Comparison of ENCODE assay signal across 24 cellular contexts in the genomic region with DNA sequence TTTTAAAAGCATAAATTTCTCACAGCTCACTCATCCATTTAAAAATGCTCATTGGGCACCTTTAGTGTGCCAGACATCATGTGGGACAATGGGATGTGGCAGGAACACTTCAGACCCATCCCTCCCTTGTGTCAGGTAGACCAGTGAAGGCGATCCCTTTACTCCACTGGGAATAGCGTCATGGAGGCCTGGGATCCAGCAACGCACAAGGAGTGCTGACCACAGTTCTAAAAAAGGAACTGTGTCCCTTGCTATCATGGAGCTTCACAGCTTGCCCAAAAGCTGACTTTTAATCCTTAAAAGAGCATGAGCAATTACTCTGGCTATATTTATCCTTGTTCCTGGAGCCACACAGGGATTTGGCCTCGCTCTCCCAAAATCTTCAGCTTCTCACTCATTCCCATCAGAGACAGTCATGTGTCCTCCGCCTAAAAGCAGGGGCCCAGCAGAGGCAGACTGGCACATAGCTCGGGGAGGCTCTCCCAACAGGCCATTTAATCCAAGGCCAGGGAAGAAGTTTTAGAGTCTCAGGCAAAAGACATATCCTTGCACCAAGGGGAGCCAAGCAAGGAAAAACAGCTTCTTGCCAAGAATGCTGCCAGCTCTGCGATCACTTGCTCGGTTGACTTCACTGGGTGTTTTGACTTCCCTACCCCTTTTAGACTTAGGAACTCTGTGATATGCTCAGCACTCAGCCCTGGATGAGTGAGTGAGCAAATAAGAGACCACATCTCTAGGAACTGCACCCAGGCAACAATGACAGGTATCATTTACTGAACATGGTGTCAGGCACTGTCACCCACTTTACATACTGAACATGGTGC. TPM values are rescaled to one million over a fixed set of nuclear protein-coding genes. Genes with fewer than 3 reads are reported as not detected.
A peak's percentile ranks its signal among the peaks of the same experiment; 100 is the strongest.
DNase-seq lines count a peak whose midpoint lies in the region; ATAC-seq and TF ChIP-seq lines count a peak whose summit lies in the region.
"Had no signal": no experiment of that assay in that cellular context is flagged by ENCODE, and none has a peak within 500 bp of the region (broad histone marks: within the 10 kb centered on the region; RNA-seq: fewer than 3 reads in every experiment).

No MANE protein-coding gene starts in this region.

- H3K79me1 ChIP-seq in IMR-90 (ENCODE audit: low read depth in 1 of 2, low read length in 2 of 2): peaks cover 5 to 24% of the 10 kb centered on the region in 2 experiments; a peak in 3 of 4 replicates

- TF ChIP-seq POLR2A in IMR-90 (IDR thresholded peaks at IDR 0.05; ENCODE audit: low read depth, low read length): no peak
- no peak for TF ChIP-seq POLR2A in esophagus muscularis mucosa (IDR thresholded peaks at IDR 0.05; ENCODE audit: low read depth)

- DNase-seq in IMR-90 (no peak), esophagus muscularis mucosa (ENCODE audit: extremely low spot score) (no peak), medulla oblongata (ENCODE audit: extremely low spot score) (peak; percentile 37), thoracic aorta (ENCODE audit: low spot score) (no peak), Karpas-422 (no peak), NCI-H2171 (lab: John Stamatoyannopoulos, UW) (no peak), smooth muscle cell (lab: John Stamatoyannopoulos, UW; ENCODE audit: unreplicated experiment) (no peak)
- DNase-seq: ACHN; activated CD4-positive, alpha-beta T cell treated with anti-CD3 and anti-CD28 coated beads, Interleukin-2, amount 50 U/mL, for 1 hour; CD4-positive, CD25-positive, alpha-beta regulatory T cell; cerebellar nuclear complex; effector CD4-positive, alpha-beta T cell; foreskin fibroblast; immature natural killer cell; naive thymus-derived CD8-positive, alpha-beta T cell; NCI-H1417; NCI-H446 treated with DMSO at 0.1 percent for 48 hours; ovary; right lobe of liver; stimulated activated CD4-positive, alpha-beta T cell treated with anti-CD3 and anti-CD28 coated beads, Interleukin-15, amount 100 ng/mL, for 24 hours had no signal

- H2AFZ ChIP-seq in IMR-90 (replicated peaks; ENCODE audit: low read length, poor library complexity) (no peak overlapping the region), Karpas-422 (ENCODE audit: low read length) (no peak overlapping the region), smooth muscle cell (ENCODE audit: low read depth) (no peak overlapping the region)
- H2AFZ ChIP-seq: hepatocyte had no signal

- no peak for TF ChIP-seq EP300 in esophagus muscularis mucosa (IDR thresholded peaks at IDR 0.05)

- no peaks in the 10 kb centered on the region for H3K36me3 ChIP-seq in IMR-90 (ENCODE audit: control insufficient read depth, insufficient read depth, low read length)
- H3K36me3 ChIP-seq in esophagus muscularis mucosa: no peaks in the 10 kb centered on the region
- no peaks in the 10 kb centered on the region for H3K36me3 ChIP-seq in thoracic aorta
- no peaks in the 10 kb centered on the region for H3K36me3 ChIP-seq in Karpas-422 (ENCODE audit: insufficient read depth, low read length)
- no peaks in the 10 kb centered on the region for H3K36me3 ChIP-seq in smooth muscle cell (ENCODE audit: low read depth)
- H3K36me3 ChIP-seq: ovary, right lobe of liver had no signal

- no peak overlapping the region for H4K8ac ChIP-seq in IMR-90 (ENCODE audit: low read depth in 2 of 2, low read length in 2 of 2)

- H3K4ac ChIP-seq in IMR-90 (ENCODE audit: low read depth, low read length): peak overlapping the region; percentile 34

- dilution Hi-C loops in IMR-90 (cut with HindIII; ENCODE audit: low sequenced_read_pairs, unreplicated experiment): no loop called here

- H3K27me3 ChIP-seq in IMR-90 (ENCODE audit: control insufficient read depth, insufficient read depth, low read length): no peaks in the 10 kb centered on the region
- H3K27me3 ChIP-seq in esophagus muscularis mucosa: no peaks in the 10 kb centered on the region
- H3K27me3 ChIP-seq in thoracic aorta (replicated peaks; ENCODE audit: insufficient read depth): no peaks in the 10 kb centered on the region
- H3K27me3 ChIP-seq in Karpas-422 (ENCODE audit: low read length): no peaks in the 10 kb centered on the region
- H3K27me3 ChIP-seq in smooth muscle cell (ENCODE audit: low read depth): no peaks in the 10 kb centered on the region
- H3K27me3 ChIP-seq: hepatocyte, ovary, right lobe of liver had no signal

- H4K5ac ChIP-seq in IMR-90 (ENCODE audit: low read depth, low read length): no peak overlapping the region

- H3F3A ChIP-seq in smooth muscle cell (ENCODE audit: low read depth): no peaks in the 10 kb centered on the region

- peak overlapping the region; percentile 51; the same call in 1 of the 2 replicates for H2BK120ac ChIP-seq in IMR-90 (ENCODE audit: low read depth, low read length)

- POLR2A ChIA-PET in IMR-90 (lab: Charles Lee; ENCODE audit: unreplicated experiment): no interaction called here

- H3K9me1 ChIP-seq in IMR-90 (ENCODE audit: insufficient read depth, low read length): peaks cover 19% of the 10 kb centered on the region

- H3K4me1 ChIP-seq in IMR-90 (ENCODE audit: control insufficient read depth, insufficient read depth, low read length) (peaks cover 26% of the 10 kb centered on the region), esophagus muscularis mucosa (peaks cover 0 to 37% (median 31%) of the 10 kb centered on the region in 4 donors), thoracic aorta (ENCODE audit: control insufficient read depth in 1 of 2, low read depth in 2 of 2) (peaks cover 31 to 56% of the 10 kb centered on the region in 2 donors), Karpas-422 (ENCODE audit: low read length) (no peaks in the 10 kb centered on the region), smooth muscle cell (ENCODE audit: low read depth) (no peaks in the 10 kb centered on the region)
- H3K4me1 ChIP-seq: right lobe of liver had no signal

- H4K91ac ChIP-seq in IMR-90 (ENCODE audit: insufficient read depth, low read depth, low read length): peak overlapping the region; percentile 3; the same call in 1 of the 2 replicates

- no peaks in the 10 kb centered on the region for H3K9me2 ChIP-seq in Karpas-422 (replicated peaks; ENCODE audit: insufficient read depth, low read length)

- H3K79me2 ChIP-seq in Karpas-422 (ENCODE audit: low read length): no peaks in the 10 kb centered on the region
- no peaks in the 10 kb centered on the region for H3K79me2 ChIP-seq in smooth muscle cell (ENCODE audit: low read depth)
- H3K79me2 ChIP-seq: hepatocyte had no signal

- H3K18ac ChIP-seq in IMR-90 (ENCODE audit: low read depth, low read length): no peak overlapping the region; the same call in 1 of the 2 replicates

- H3K14ac ChIP-seq in IMR-90 (replicated peaks; ENCODE audit: low read depth, low read length): peak overlapping the region; percentile 57

- BruUV-seq in IMR-90 (replicated peaks; lab: Mats Ljungman, UMichigan): no TSS peak

- intact Hi-C loops in IMR-90 (cut with micrococcal nuclease): no loop called here
- intact Hi-C loops in esophagus muscularis mucosa (cut with DNase I): loop anchor here (5.0 to 10.0 kb wide), 2 partner anchors 35 to 72 kb away; no protein-coding TSS in a partner anchor

- in situ Hi-C loops in IMR-90 (cut with MboI; ENCODE audit: low sequenced_read_pairs): no loop called here

- TF ChIP-seq RAD21 in IMR-90 (IDR thresholded peaks at IDR 0.05; ENCODE audit: low read length): no peak

- H2AK9ac ChIP-seq in IMR-90 (replicated peaks; ENCODE audit: low read depth, low read length, poor library complexity): peak overlapping the region; percentile 35

- 97% methylated on average over 5 of the region's 8 CpGs; no CpG with 5 or more reads in 1 of the 2 experiments for WGBS in IMR-90 (ENCODE audit: extremely low coverage in 2 of 2, insufficient read length in 1 of 2), 2 experiments
- WGBS in esophagus muscularis mucosa: 79% methylated on average over 7 of the region's 8 CpGs
- 77% methylated on average over 8 of the region's 8 CpGs for WGBS in smooth muscle cell (ENCODE audit: low lambda C conversion rate)

- H3K9ac ChIP-seq in IMR-90 (ENCODE audit: low read depth, low read length) (no peak overlapping the region), Karpas-422 (ENCODE audit: low read length) (no peak overlapping the region), smooth muscle cell (ENCODE audit: low read depth) (no peak overlapping the region)

- H4K20me1 ChIP-seq in IMR-90 (ENCODE audit: insufficient read depth, low read length) (no peaks in the 10 kb centered on the region), Karpas-422 (ENCODE audit: insufficient read depth, low read depth, low read length) (no peaks in the 10 kb centered on the region), smooth muscle cell (ENCODE audit: low read depth) (no peaks in the 10 kb centered on the region)

- H3K27ac ChIP-seq in IMR-90 (ENCODE audit: insufficient read depth, low read length) (no peak overlapping the region), esophagus muscularis mucosa (replicated peaks in 1 of 4) (peak overlapping the region; percentile 42 to 90 (median 54)), thoracic aorta (peak overlapping the region; percentile 99 to 100), Karpas-422 (ENCODE audit: low read length) (no peak overlapping the region), smooth muscle cell (ENCODE audit: low read depth) (no peak overlapping the region)
- H3K27ac ChIP-seq: epithelial cell of prostate, hepatocyte, right lobe of liver had no signal

- no peak overlapping the region for H2BK5ac ChIP-seq in IMR-90 (ENCODE audit: low read depth, low read length, poor library complexity, severe bottlenecking)

- H3K4me3 ChIP-seq in IMR-90 (ENCODE audit: insufficient read depth, low read depth, low read length) (no peak overlapping the region), esophagus muscularis mucosa (no peak overlapping the region), thoracic aorta (peak overlapping the region; percentile 20), Karpas-422 (ENCODE audit: low read length) (no peak overlapping the region), smooth muscle cell (no peak overlapping the region)
- H3K4me3 ChIP-seq: hepatocyte, ovary, right lobe of liver had no signal

- H2AK5ac ChIP-seq in IMR-90 (ENCODE audit: low read depth, low read length): peak overlapping the region; percentile 79; the same call in 1 of the 2 replicates

- H3K56ac ChIP-seq in IMR-90 (ENCODE audit: extremely low read depth, insufficient read depth, low read length): no peak overlapping the region

- no peak for ATAC-seq in IMR-90 (ENCODE audit: low read depth)
- ATAC-seq in thoracic aorta (ENCODE audit: insufficient number of reproducible peaks, low FRiP score, low read depth): peak; percentile 44
- no peak for ATAC-seq in GM21529 (IDR thresholded peaks at IDR 0.05; ENCODE audit: unreplicated experiment)
- ATAC-seq: left lobe of liver; naive thymus-derived CD8-positive, alpha-beta T cell; right lobe of liver had no signal

- H3K9me3 ChIP-seq in IMR-90 (ENCODE audit: control insufficient read depth, insufficient read depth, low read length) (peaks cover 3% of the 10 kb centered on the region; the same call in 1 of the 2 replicates), esophagus muscularis mucosa (no peaks in the 10 kb centered on the region), thoracic aorta (no peaks in the 10 kb centered on the region), Karpas-422 (ENCODE audit: low read length) (no peaks in the 10 kb centered on the region), smooth muscle cell (replicated peaks; ENCODE audit: low read depth) (no peaks in the 10 kb centered on the region)
- H3K9me3 ChIP-seq: ovary, right lobe of liver had no signal

- peak overlapping the region; percentile 69; the same call in 1 of the 2 replicates for H2BK20ac ChIP-seq in IMR-90 (ENCODE audit: low read depth, low read length)

- H2BK15ac ChIP-seq in IMR-90 (ENCODE audit: low read depth, low read length): peak overlapping the region; percentile 65; the same call in 1 of the 3 replicates

- H3K23ac ChIP-seq in IMR-90 (ENCODE audit: low read depth, low read length): no peak overlapping the region

- CTCF ChIA-PET in IMR-90 (lab: Yijun Ruan, JAX): interaction anchor here (1.1 kb wide), 1 partner anchor 13 kb away, joined by 4 read pairs; no protein-coding TSS in a partner anchor

- TF ChIP-seq CTCF in IMR-90 (conservative IDR thresholded peaks at IDR 0.05; ENCODE audit: low read depth, low read length) (no peak), esophagus muscularis mucosa (IDR thresholded peaks at IDR 0.05) (no peak), thoracic aorta (IDR thresholded peaks at IDR 0.05) (no peak), smooth muscle cell (IDR thresholded peaks at IDR 0.05; ENCODE audit: borderline replicate concordance, insufficient read depth, poor library complexity, severe bottlenecking) (no peak)

- H3K4me2 ChIP-seq in IMR-90 (ENCODE audit: low read depth, low read length) (no peak overlapping the region), Karpas-422 (ENCODE audit: low read depth, low read length, poor library complexity, severe bottlenecking) (no peak overlapping the region), smooth muscle cell (no peak overlapping the region)
- H3K4me2 ChIP-seq: hepatocyte had no signal

RNA-seq across cellular contexts. Expression of a gene that starts 3.5 kb away (rescaled TPM):
- 21.1 and 25.8 TPM in 2 replicates for total RNA-seq in IMR-90 (2012; rRNA removed)
- 17.6 and 19.4 TPM in 2 replicates for polyA plus RNA-seq in IMR-90 (2012; rRNA removed)
- 8.5 and 8.6 TPM in 2 replicates for polyA plus RNA-seq in IMR-90 (2012; cell fraction: cytosol; rRNA removed)
- polyA plus RNA-seq in IMR-90 (2012; cell fraction: nucleus; rRNA removed; ENCODE audit: low replicate concordance): 37.6 and 104 TPM in 2 replicates
- 100 to 1,000 TPM; 205 to 338 (median 276) TPM for total RNA-seq in esophagus muscularis mucosa
- 100 to 1,000 TPM; 281 to 393 TPM for total RNA-seq in thoracic aorta
- total RNA-seq in Karpas-422 (2014; rRNA removed; shearing (Covaris generic); ENCODE audit: low replicate concordance): not detected in 2 replicates
- total RNA-seq in smooth muscle cell: 4.1 and 4.4 TPM in 2 replicates
- polyA plus RNA-seq in smooth muscle cell: 2.5 and 2.9 TPM in 2 replicates
- total RNA-seq: CD4-positive, CD25-positive, alpha-beta regulatory T cell; naive thymus-derived CD8-positive, alpha-beta T cell had no signal
- polyA plus RNA-seq: CD4-positive, CD25-positive, alpha-beta regulatory T cell; naive thymus-derived CD8-positive, alpha-beta T cell had no signal

RNA-seq across cellular contexts. Expression of a gene that starts 54.0 kb away (rescaled TPM):
- 37.1 and 38.3 TPM in 2 replicates for total RNA-seq in IMR-90 (2012; rRNA removed)
- polyA plus RNA-seq in IMR-90 (2012; rRNA removed): 14.4 and 16.8 TPM in 2 replicates
- polyA plus RNA-seq in IMR-90 (2012; cell fraction: cytosol; rRNA removed): 3.8 and 5.1 TPM in 2 replicates
- polyA plus RNA-seq in IMR-90 (2012; cell fraction: nucleus; rRNA removed; ENCODE audit: low replicate concordance): 2.1 and 10.6 TPM in 2 replicates
- 10 to 100 TPM; 17.9 to 26.6 (median 19.4) TPM for total RNA-seq in esophagus muscularis mucosa
- total RNA-seq in thoracic aorta: 10 to 100 TPM; 15.0 to 20.1 TPM
- total RNA-seq in Karpas-422 (2014; rRNA removed; shearing (Covaris generic); ENCODE audit: low replicate concordance): 20.7 and 39.9 TPM in 2 replicates
- total RNA-seq in smooth muscle cell: 27.5 and 29.3 TPM in 2 replicates
- 25.1 and 28.4 TPM in 2 replicates for polyA plus RNA-seq in smooth muscle cell

Comparison
In these comparisons a context has a peak if more than half of its experiments do, and no peak if none do; other contexts are left out.
1. H3K27ac ChIP-seq: peak in esophagus muscularis mucosa (4 of 4) and thoracic aorta (2 of 2); none in IMR-90 (single experiment), Karpas-422 (single experiment) and smooth muscle cell (single experiment).